ENCODE assay signal across 1 cellular context in genomic region chr12:57874166-57875108, GRCh38.
TF ChIP-seq lines count a peak whose summit lies in the region.

No MANE protein-coding gene starts in this region.

TF ChIP-seq in GM12878, 131 proteins besides CTCF, POLR2A, EP300 and RAD21:
- TF ChIP-seq ZBTB11 (CRISPR knock-in tag; IDR thresholded peaks at IDR 0.05) (no peak), NR2F1 (conservative IDR thresholded peaks at IDR 0.05) (0 out of 2 replicates have a peak, but pooled peaks have one; percentile 23), SPI1 (IDR thresholded peaks at IDR 0.05; ENCODE audit: borderline replicate concordance, insufficient read depth, low read depth, low read length) (peak; percentile 94), CHD4 (IDR thresholded peaks at IDR 0.05) (no peak)
